In genomic region chr19:44696939-44697669, GRCh38 we compare ENCODE assay signal across 1 cellular context.
TF ChIP-seq lines count a peak whose summit lies in the region.

No MANE protein-coding gene starts in this region.

TF ChIP-seq in HepG2, 621 proteins besides CTCF, POLR2A, EP300 and RAD21 (continued from another document and continues in another):
- TF ChIP-seq TERF1 (CRISPR knock-in tag; IDR thresholded peaks at IDR 0.05) (no peak), ZNF205 (CRISPR knock-in tag; IDR thresholded peaks at IDR 0.05) (peak; percentile 100), ZNF687 (CRISPR knock-in tag; IDR thresholded peaks at IDR 0.05) (peak; percentile 72), ZNF772 (CRISPR knock-in tag; IDR thresholded peaks at IDR 0.05) (no peak), TMF1 (CRISPR knock-in tag; IDR thresholded peaks at IDR 0.05; ENCODE audit: low read depth) (no peak), SRY (CRISPR knock-in tag; IDR thresholded peaks at IDR 0.05) (0 out of 2 replicates have a peak, but pooled peaks have one; percentile 15), ATM (IDR thresholded peaks at IDR 0.05; ENCODE audit: borderline replicate concordance) (no peak), EZH2 (conservative IDR thresholded peaks at IDR 0.05; ENCODE audit: low read depth, low read length) (no peak), KDM4B (CRISPR knock-in tag; IDR thresholded peaks at IDR 0.05) (no peak), STAG1 (CRISPR knock-in tag; IDR thresholded peaks at IDR 0.05) (no peak), NR2F6 (IDR thresholded peaks at IDR 0.05) (no peak), NR2F6 (CRISPR knock-in tag; IDR thresholded peaks at IDR 0.05) (0 out of 2 replicates have a peak, but pooled peaks have one; percentile 31), ZBTB38 (CRISPR knock-in tag; IDR thresholded peaks at IDR 0.05) (peak; percentile 87), ZNF207 (IDR thresholded peaks at IDR 0.05; ENCODE audit: borderline replicate concordance) (no peak), SOX6 (IDR thresholded peaks at IDR 0.05) (no peak), SOX6 (CRISPR knock-in tag; IDR thresholded peaks at IDR 0.05) (0 out of 2 replicates have a peak, but pooled peaks have one; percentile 28), GZF1 (CRISPR knock-in tag; IDR thresholded peaks at IDR 0.05) (peak; percentile 98), EEA1 (CRISPR knock-in tag; IDR thresholded peaks at IDR 0.05; ENCODE audit: borderline replicate concordance) (no peak), HDAC1 (CRISPR knock-in tag; IDR thresholded peaks at IDR 0.05) (peak; percentile 67), NR2F2 (IDR thresholded peaks at IDR 0.05; ENCODE audit: borderline replicate concordance, low read depth) (peak; percentile 25; the same call in 1 of the 2 replicates), PRPF4 (IDR thresholded peaks at IDR 0.05; ENCODE audit: low read depth, low read length, poor library complexity, severe bottlenecking) (peak; percentile 25), GFI1 (CRISPR knock-in tag; IDR thresholded peaks at IDR 0.05; ENCODE audit: borderline replicate concordance) (no peak), ZNF629 (CRISPR knock-in tag; conservative IDR thresholded peaks at IDR 0.05) (0 out of 2 replicates have a peak, but pooled peaks have one; percentile 14), RARA (CRISPR knock-in tag; IDR thresholded peaks at IDR 0.05) (0 out of 2 replicates have a peak, but pooled peaks have one; percentile 46), ISL2 (CRISPR knock-in tag; IDR thresholded peaks at IDR 0.05) (no peak), SOX13 (IDR thresholded peaks at IDR 0.05) (no peak), SOX13 (CRISPR knock-in tag; conservative IDR thresholded peaks at IDR 0.05 in 1 of 2, IDR thresholded peaks at IDR 0.05 in 1 of 2) (0 out of 4 replicates have a peak, but pooled peaks of 1 of the 2 experiments have one; percentile 9), ZNF383 (CRISPR knock-in tag; IDR thresholded peaks at IDR 0.05; ENCODE audit: borderline replicate concordance) (no peak), PAXIP1 (CRISPR knock-in tag; conservative IDR thresholded peaks at IDR 0.05) (peak; percentile 66), MEF2D (CRISPR knock-in tag; IDR thresholded peaks at IDR 0.05) (no peak), ZBTB7A (CRISPR knock-in tag; IDR thresholded peaks at IDR 0.05) (peak; percentile 52; the same call in 1 of the 2 replicates), HNRNPUL1 (IDR thresholded peaks at IDR 0.05; ENCODE audit: low read depth, low read length) (no peak), NFYC (CRISPR knock-in tag; IDR thresholded peaks at IDR 0.05) (no peak), KIAA2018 (CRISPR knock-in tag; IDR thresholded peaks at IDR 0.05; ENCODE audit: borderline replicate concordance) (no peak), PHF5A (CRISPR knock-in tag; IDR thresholded peaks at IDR 0.05; ENCODE audit: low read depth, unreplicated experiment) (no peak), ZNF136 (CRISPR knock-in tag; IDR thresholded peaks at IDR 0.05; ENCODE audit: low read depth) (no peak), KDM6A (CRISPR knock-in tag; IDR thresholded peaks at IDR 0.05; ENCODE audit: low read depth) (no peak), ZSCAN25 (CRISPR knock-in tag; IDR thresholded peaks at IDR 0.05) (0 out of 2 replicates have a peak, but pooled peaks have one; percentile 77), SIX1 (CRISPR knock-in tag; IDR thresholded peaks at IDR 0.05; ENCODE audit: borderline replicate concordance) (no peak), ZFP1 (CRISPR knock-in tag; IDR thresholded peaks at IDR 0.05) (0 out of 2 replicates have a peak, but pooled peaks have one; percentile 33), ZNF501 (CRISPR knock-in tag; IDR thresholded peaks at IDR 0.05) (0 out of 2 replicates have a peak, but pooled peaks have one; percentile 37), ONECUT2 (CRISPR knock-in tag; IDR thresholded peaks at IDR 0.05) (peak; percentile 46; the same call in 1 of the 2 replicates), ZMYM3 (CRISPR knock-in tag; IDR thresholded peaks at IDR 0.05) (0 out of 2 replicates have a peak, but pooled peaks have one; percentile 32)
- TF ChIP-seq, protein P1, sequence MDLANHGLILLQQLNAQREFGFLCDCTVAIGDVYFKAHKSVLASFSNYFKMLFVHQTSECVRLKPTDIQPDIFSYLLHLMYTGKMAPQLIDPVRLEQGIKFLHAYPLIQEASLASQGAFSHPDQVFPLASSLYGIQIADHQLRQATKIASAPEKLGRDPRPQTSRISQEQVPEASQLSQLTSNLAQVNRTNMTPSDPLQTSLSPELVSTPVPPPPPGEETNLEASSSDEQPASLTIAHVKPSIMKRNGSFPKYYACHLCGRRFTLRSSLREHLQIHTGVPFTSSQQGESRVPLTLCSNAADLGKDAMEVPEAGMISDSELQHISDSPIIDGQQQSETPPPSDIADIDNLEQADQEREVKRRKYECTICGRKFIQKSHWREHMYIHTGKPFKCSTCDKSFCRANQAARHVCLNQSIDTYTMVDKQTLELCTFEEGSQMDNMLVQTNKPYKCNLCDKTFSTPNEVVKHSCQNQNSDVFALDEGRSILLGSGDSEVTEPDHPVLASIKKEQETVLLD (CRISPR knock-in tag; IDR thresholded peaks at IDR 0.05; ENCODE audit: low read depth): no peak
- TF ChIP-seq, protein P2, sequence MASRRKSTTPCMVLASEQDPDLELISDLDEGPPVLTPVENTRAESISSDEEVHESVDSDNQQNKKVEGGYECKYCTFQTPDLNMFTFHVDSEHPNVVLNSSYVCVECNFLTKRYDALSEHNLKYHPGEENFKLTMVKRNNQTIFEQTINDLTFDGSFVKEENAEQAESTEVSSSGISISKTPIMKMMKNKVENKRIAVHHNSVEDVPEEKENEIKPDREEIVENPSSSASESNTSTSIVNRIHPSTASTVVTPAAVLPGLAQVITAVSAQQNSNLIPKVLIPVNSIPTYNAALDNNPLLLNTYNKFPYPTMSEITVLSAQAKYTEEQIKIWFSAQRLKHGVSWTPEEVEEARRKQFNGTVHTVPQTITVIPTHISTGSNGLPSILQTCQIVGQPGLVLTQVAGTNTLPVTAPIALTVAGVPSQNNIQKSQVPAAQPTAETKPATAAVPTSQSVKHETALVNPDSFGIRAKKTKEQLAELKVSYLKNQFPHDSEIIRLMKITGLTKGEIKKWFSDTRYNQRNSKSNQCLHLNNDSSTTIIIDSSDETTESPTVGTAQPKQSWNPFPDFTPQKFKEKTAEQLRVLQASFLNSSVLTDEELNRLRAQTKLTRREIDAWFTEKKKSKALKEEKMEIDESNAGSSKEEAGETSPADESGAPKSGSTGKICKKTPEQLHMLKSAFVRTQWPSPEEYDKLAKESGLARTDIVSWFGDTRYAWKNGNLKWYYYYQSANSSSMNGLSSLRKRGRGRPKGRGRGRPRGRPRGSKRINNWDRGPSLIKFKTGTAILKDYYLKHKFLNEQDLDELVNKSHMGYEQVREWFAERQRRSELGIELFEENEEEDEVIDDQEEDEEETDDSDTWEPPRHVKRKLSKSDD (CRISPR knock-in tag; IDR thresholded peaks at IDR 0.05; ENCODE audit: low read depth): peak; percentile 51; the same call in 1 of the 2 replicates
